In the genomic region with DNA sequence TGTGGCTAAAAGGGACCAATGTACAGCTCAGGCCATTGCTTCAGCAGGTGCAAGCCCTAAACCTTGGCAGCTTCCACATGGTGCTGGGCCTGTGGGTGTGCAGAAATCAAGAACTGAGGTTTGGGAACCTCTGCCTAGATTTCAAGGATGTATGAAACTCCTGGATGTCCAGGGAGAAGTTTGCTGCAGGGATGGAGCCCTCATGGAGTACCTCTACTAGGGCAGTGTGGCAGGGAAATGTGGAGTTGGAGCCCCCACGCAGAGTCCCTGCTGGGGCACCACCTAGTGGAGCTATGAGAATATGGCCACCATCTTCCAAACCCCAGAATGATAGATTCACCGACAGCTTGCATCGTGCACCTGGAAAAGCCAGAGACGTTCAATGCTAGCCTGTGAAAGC, we compare ENCODE assay signal across 25 cellular contexts. TPM values are rescaled to one million over a fixed set of nuclear protein-coding genes. Genes with fewer than 3 reads are reported as not detected.
DNase-seq lines count a peak whose midpoint lies in the region; ATAC-seq and TF ChIP-seq lines count a peak whose summit lies in the region.
"Had no signal": no experiment of that assay in that cellular context is flagged by ENCODE, and none has a peak within 500 bp of the region (broad histone marks: within the 10 kb centered on the region; RNA-seq: fewer than 3 reads in every experiment).

No MANE protein-coding gene starts in this region.

- peak; percentile 14 for DNase-seq in BE2C
- no peak for DNase-seq in GM12865 (ENCODE audit: low read depth)
- no peak for DNase-seq in MM.1S
- DNase-seq in endodermal cell = no peak
- DNase-seq in WERI-Rb-1 = no peak
- no peak for DNase-seq in ascending aorta (ENCODE audit: low spot score in 2 of 2)
- DNase-seq in NCI-H2107 treated with DMSO at 0.1 percent for 48 hours (lab: John Stamatoyannopoulos, UW; ENCODE audit: unreplicated experiment) = no peak
- DNase-seq: activated CD4-positive, CD25-positive, alpha-beta regulatory T cell treated with anti-CD3 and anti-CD28 coated beads, Interleukin-2, amount 50 U/mL, for 72 hours; activated naive CD4-positive, alpha-beta T cell treated with anti-CD3 and anti-CD28 coated beads for 36 hours; activated T-cell treated with anti-CD3 and anti-CD28 coated beads, Interleukin-2, amount 50 U/mL, for 4 hours; erythroblast; kidney; NCI-H1694; NCI-H748 treated with DMSO at 0.1 percent for 48 hours; sigmoid colon; stimulated activated CD4-positive, alpha-beta T cell treated with anti-CD3 and anti-CD28 coated beads, Interleukin-15, amount 100 ng/mL, for 24 hours; stomach; T1000 had no signal

- H3K79me2 ChIP-seq in MM.1S (ENCODE audit: low read length) = no peaks in the 10 kb centered on the region

- no peak overlapping the region for H2AFZ ChIP-seq in MM.1S (ENCODE audit: low read length)
- H2AFZ ChIP-seq: neural progenitor cell had no signal

- H3K4me1 Mint-ChIP-seq in endodermal cell = no peaks in the 10 kb centered on the region
- H3K4me1 Mint-ChIP-seq: central memory CD8-positive, alpha-beta T cell had no signal

- peaks cover 2% of the 10 kb centered on the region for H3K36me3 Mint-ChIP-seq in endodermal cell (ENCODE audit: low read depth)

- no peaks in the 10 kb centered on the region for H3F3A ChIP-seq in MM.1S (ENCODE audit: insufficient read depth, low read length)

- H3K9me3 ChIP-seq in BE2C (no peaks in the 10 kb centered on the region), MM.1S (replicated peaks; ENCODE audit: insufficient read depth, low read length) (no peaks in the 10 kb centered on the region), endodermal cell (ENCODE audit: control insufficient read depth, low read length) (peaks cover 25% of the 10 kb centered on the region), WERI-Rb-1 (ENCODE audit: severe bottlenecking) (peaks cover 12% of the 10 kb centered on the region), ascending aorta (no peaks in the 10 kb centered on the region)
- H3K9me3 ChIP-seq: sigmoid colon had no signal

- H3K27me3 ChIP-seq in BE2C = no peaks in the 10 kb centered on the region
- no peaks in the 10 kb centered on the region for H3K27me3 ChIP-seq in MM.1S (replicated peaks; ENCODE audit: insufficient read depth, low read length)
- no peaks in the 10 kb centered on the region for H3K27me3 ChIP-seq in endodermal cell (ENCODE audit: control insufficient read depth, insufficient read depth, low read length, poor library complexity, severe bottlenecking)
- no peaks in the 10 kb centered on the region for H3K27me3 ChIP-seq in WERI-Rb-1 (ENCODE audit: insufficient read depth, low read depth, severe bottlenecking)
- H3K27me3 ChIP-seq in ascending aorta = no peaks in the 10 kb centered on the region
- H3K27me3 ChIP-seq: BLaER1, neural progenitor cell, sigmoid colon, stomach, tibial nerve had no signal

- H3K36me3 ChIP-seq in BE2C = no peaks in the 10 kb centered on the region
- no peaks in the 10 kb centered on the region for H3K36me3 ChIP-seq in MM.1S (replicated peaks; ENCODE audit: insufficient read depth, low read length)
- no peaks in the 10 kb centered on the region for H3K36me3 ChIP-seq in endodermal cell (ENCODE audit: control insufficient read depth, insufficient read depth, low read length)
- no peaks in the 10 kb centered on the region for H3K36me3 ChIP-seq in WERI-Rb-1
- H3K36me3 ChIP-seq in ascending aorta = no peaks in the 10 kb centered on the region
- H3K36me3 ChIP-seq: neural progenitor cell, sigmoid colon, stomach, tibial nerve had no signal

- H3K4me3 Mint-ChIP-seq in endodermal cell = no peak overlapping the region
- H3K4me3 Mint-ChIP-seq: activated naive CD4-positive, alpha-beta T cell treated with anti-CD3 and anti-CD28 coated beads for 36 hours; activated T-cell treated with anti-CD3 and anti-CD28 coated beads, Interleukin-2, amount 50 U/mL, for 4 hours; central memory CD8-positive, alpha-beta T cell; neural progenitor cell had no signal

- H3K27ac ChIP-seq in MM.1S (ENCODE audit: low read length) = no peak overlapping the region
- H3K27ac ChIP-seq in endodermal cell (ENCODE audit: low read depth, low read length) = no peak overlapping the region
- H3K27ac ChIP-seq in WERI-Rb-1 = no peak overlapping the region
- no peak overlapping the region for H3K27ac ChIP-seq in ascending aorta
- H3K27ac ChIP-seq: BLaER1, neural progenitor cell, sigmoid colon, stomach, tibial nerve had no signal

- H3K4me2 ChIP-seq in MM.1S (ENCODE audit: low read depth, low read length) = no peak overlapping the region
- H3K4me2 ChIP-seq: BLaER1, neural progenitor cell had no signal

- intact Hi-C loops in ascending aorta (cut with DNase I) = no loop called here

- H3K27me3 Mint-ChIP-seq in endodermal cell (ENCODE audit: insufficient read depth) = peaks cover 2% of the 10 kb centered on the region
- H3K27me3 Mint-ChIP-seq: central memory CD8-positive, alpha-beta T cell had no signal

- no peak overlapping the region for H3K9ac ChIP-seq in MM.1S (ENCODE audit: low read length)
- no peak overlapping the region for H3K9ac ChIP-seq in endodermal cell (ENCODE audit: extremely low read depth, low read length, poor library complexity, severe bottlenecking)
- H3K9ac ChIP-seq: BLaER1, neural progenitor cell had no signal

- no peaks in the 10 kb centered on the region for H4K20me1 ChIP-seq in MM.1S (ENCODE audit: insufficient read depth, low read length)
- H4K20me1 ChIP-seq: BLaER1 had no signal

- H3K4me1 ChIP-seq in BE2C (no peaks in the 10 kb centered on the region), MM.1S (ENCODE audit: low read length) (no peaks in the 10 kb centered on the region), endodermal cell (ENCODE audit: control insufficient read depth, insufficient read depth, low read length) (no peaks in the 10 kb centered on the region), ascending aorta (no peaks in the 10 kb centered on the region)
- H3K4me1 ChIP-seq: neural progenitor cell, stomach, tibial nerve had no signal

- H3K9me3 Mint-ChIP-seq in endodermal cell = peaks cover 32% of the 10 kb centered on the region
- H3K9me3 Mint-ChIP-seq: central memory CD8-positive, alpha-beta T cell had no signal

- no peaks in the 10 kb centered on the region for H3K9me2 ChIP-seq in MM.1S (replicated peaks; ENCODE audit: insufficient read depth, low read length)

- no peak overlapping the region for H3K27ac Mint-ChIP-seq in endodermal cell
- H3K27ac Mint-ChIP-seq: activated naive CD4-positive, alpha-beta T cell treated with anti-CD3 and anti-CD28 coated beads for 36 hours; neural progenitor cell had no signal

- TF ChIP-seq CTCF in BE2C (IDR thresholded peaks at IDR 0.05; ENCODE audit: low read depth, low read length) (0 out of 2 replicates have a peak, but pooled peaks have one; percentile 10), GM12865 (IDR thresholded peaks at IDR 0.05; ENCODE audit: insufficient read depth, low read depth, low read length, missing control alignments) (peak; percentile 1), MM.1S (IDR thresholded peaks at IDR 0.05; ENCODE audit: low read length) (peak; percentile 13; the same call in 1 of the 2 replicates), endodermal cell (conservative IDR thresholded peaks at IDR 0.05) (peak; percentile 24), WERI-Rb-1 (IDR thresholded peaks at IDR 0.05; ENCODE audit: low read depth, low read length) (no peak; the same call in 1 of the 2 replicates), ascending aorta (IDR thresholded peaks at IDR 0.05) (no peak)

- ATAC-seq in HG02981 (IDR thresholded peaks at IDR 0.05; ENCODE audit: unreplicated experiment) = no peak
- ATAC-seq: activated T-cell treated with anti-CD3 and anti-CD28 coated beads, Interleukin-2, amount 50 U/mL, for 4 hours; Right ventricle myocardium inferior had no signal

- H3K4me3 ChIP-seq in BE2C (ENCODE audit: low read depth, low read length) = no peak overlapping the region
- no peak overlapping the region for H3K4me3 ChIP-seq in GM12865 (ENCODE audit: low read depth, low read length)
- H3K4me3 ChIP-seq in MM.1S (ENCODE audit: low read length) = no peak overlapping the region
- H3K4me3 ChIP-seq in endodermal cell (ENCODE audit: low read length) = no peak overlapping the region
- no peak overlapping the region for H3K4me3 ChIP-seq in WERI-Rb-1 (ENCODE audit: low read depth, low read length)
- H3K4me3 ChIP-seq in ascending aorta = no peak overlapping the region
- H3K4me3 ChIP-seq: BLaER1, lung, neural progenitor cell, sigmoid colon, stomach, tibial nerve had no signal

- WGBS in endodermal cell (ENCODE audit: insufficient coverage in 1 of 2, insufficient read length in 1 of 2), 2 experiments = 77 to 84% methylated on average over 4 of the region's 4 CpGs

RNA-seq across cellular contexts. Expression of a gene that starts 13.0 kb away (rescaled TPM):
- 1.6 TPM for polyA plus RNA-seq in BE2C (2012; ENCODE audit: insufficient read depth, insufficient read length, low read depth)
- not detected for total RNA-seq in endodermal cell
- polyA plus RNA-seq in endodermal cell (2013, experiment 1 of 2) = 0.68 TPM
- 0.08 TPM for polyA plus RNA-seq in endodermal cell (2013, experiment 2 of 2)
- 1.1 TPM for total RNA-seq in ascending aorta
- total RNA-seq: Right ventricle myocardium inferior had no signal

RNA-seq across cellular contexts. Expression of a gene that starts 24.4 kb away (rescaled TPM):
- polyA plus RNA-seq in BE2C (2012; ENCODE audit: insufficient read depth, insufficient read length, low read depth) = 18.7 TPM
- total RNA-seq in endodermal cell (10 to 100 TPM; 11.3 to 13.5 TPM), ascending aorta (7.9 TPM)
- polyA plus RNA-seq in endodermal cell (2013, experiment 1 of 2) = 13.4 TPM
- polyA plus RNA-seq in endodermal cell (2013, experiment 2 of 2) = 12.2 TPM

Comparison
In these comparisons a context has a peak if more than half of its experiments do, and no peak if none do; other contexts are left out.
1. CTCF ChIP-seq: peak in BE2C (single experiment), GM12865 (single experiment), MM.1S (single experiment) and endodermal cell (single experiment); none in WERI-Rb-1 (single experiment) and ascending aorta (0 of 3).